ENCODE assay signal across 1 cellular context in the genomic region with DNA sequence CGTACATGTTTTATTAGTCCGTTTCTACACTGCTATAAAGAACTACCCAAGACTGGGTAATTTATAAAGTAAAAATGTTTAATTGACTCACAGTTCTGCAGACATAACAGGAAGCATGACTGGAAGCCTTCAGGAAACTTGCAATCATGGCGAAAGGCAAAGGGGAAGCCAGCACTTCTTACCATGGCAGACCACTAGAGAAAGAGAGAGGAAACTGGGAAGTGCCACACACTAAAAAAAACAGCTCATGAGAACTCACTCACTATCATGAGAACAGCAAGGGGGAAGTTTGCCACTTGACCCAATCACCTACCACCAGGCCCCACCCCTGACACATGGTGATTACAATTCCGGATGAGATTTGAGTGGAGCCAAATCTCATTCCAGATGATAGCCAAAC.
TF ChIP-seq lines count a peak whose summit lies in the region.

No MANE protein-coding gene starts in this region.

TF ChIP-seq in IMR-90, 13 proteins besides CTCF, POLR2A, EP300 and RAD21 (continued from another document):
- TF ChIP-seq ELK1 (IDR thresholded peaks at IDR 0.05; ENCODE audit: borderline replicate concordance, low read depth, low read length) (no peak), CEBPB (IDR thresholded peaks at IDR 0.05; ENCODE audit: low read depth, low read length) (no peak), RFX5 (IDR thresholded peaks at IDR 0.05; ENCODE audit: low read depth, low read length) (no peak), CHD1 (IDR thresholded peaks at IDR 0.05; ENCODE audit: low read depth, low read length) (no peak), MXI1 (IDR thresholded peaks at IDR 0.05; ENCODE audit: borderline replicate concordance, low read depth, low read length) (no peak), NFE2L2 (IDR thresholded peaks at IDR 0.05; ENCODE audit: low read depth, low read length) (no peak), BHLHE40 (IDR thresholded peaks at IDR 0.05; ENCODE audit: low read depth, low read length) (no peak), RCOR1 (IDR thresholded peaks at IDR 0.05; ENCODE audit: insufficient replicate concordance, low read length) (no peak), MAFK (IDR thresholded peaks at IDR 0.05; ENCODE audit: low read depth, low read length) (no peak), FOS (IDR thresholded peaks at IDR 0.05; ENCODE audit: low read depth, low read length) (no peak)
- TF ChIP-seq, protein P1, sequence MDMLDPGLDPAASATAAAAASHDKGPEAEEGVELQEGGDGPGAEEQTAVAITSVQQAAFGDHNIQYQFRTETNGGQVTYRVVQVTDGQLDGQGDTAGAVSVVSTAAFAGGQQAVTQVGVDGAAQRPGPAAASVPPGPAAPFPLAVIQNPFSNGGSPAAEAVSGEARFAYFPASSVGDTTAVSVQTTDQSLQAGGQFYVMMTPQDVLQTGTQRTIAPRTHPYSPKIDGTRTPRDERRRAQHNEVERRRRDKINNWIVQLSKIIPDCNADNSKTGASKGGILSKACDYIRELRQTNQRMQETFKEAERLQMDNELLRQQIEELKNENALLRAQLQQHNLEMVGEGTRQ (IDR thresholded peaks at IDR 0.05; ENCODE audit: low read depth, low read length): no peak
